In the genomic region with DNA sequence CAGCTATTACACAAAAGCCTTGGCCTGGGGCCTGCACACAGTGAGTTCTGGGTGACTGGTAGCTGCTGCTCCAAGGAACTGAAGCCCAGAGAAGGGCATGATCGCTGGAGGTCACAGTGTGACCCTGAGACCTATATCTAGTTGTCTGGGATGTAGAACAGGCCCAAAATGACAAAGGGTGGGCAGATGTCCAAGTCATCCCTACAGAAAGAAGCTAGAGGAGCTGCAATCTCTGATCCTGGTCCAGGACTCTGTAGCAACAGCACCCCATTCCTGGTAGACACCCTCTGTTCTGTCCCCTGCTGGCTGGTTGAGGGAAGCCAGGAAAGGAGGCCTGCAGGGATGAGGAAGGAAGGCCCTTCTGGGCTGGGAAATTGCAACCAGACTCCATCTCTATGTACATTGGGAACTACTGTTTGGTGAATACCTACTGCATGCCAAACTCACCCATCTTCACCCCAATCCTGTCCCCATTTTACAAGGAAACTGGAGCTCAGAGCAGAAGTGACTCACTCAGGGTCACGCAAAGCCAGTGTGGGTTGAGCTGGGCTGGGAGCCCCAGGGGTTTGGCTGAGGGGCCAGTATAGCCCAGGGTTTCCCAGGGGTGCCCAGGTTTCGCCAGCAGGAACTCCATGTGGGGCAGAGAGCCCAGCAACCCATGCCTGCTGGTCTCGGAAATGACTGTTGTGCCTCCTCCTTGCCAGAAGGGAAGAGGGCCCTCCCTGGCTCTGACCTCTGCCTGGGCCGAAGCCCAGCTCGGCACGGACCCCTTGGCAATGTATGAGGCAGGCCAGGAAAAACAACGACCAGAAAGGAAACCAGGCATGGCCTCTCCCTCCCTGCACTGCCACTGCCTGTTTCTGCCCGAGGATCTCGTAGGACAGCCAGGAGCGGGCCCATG, we compare ENCODE assay signal across 11 cellular contexts. TPM values are rescaled to one million over a fixed set of nuclear protein-coding genes. Genes with fewer than 3 reads are reported as not detected.
A peak's percentile ranks its signal among the peaks of the same experiment; 100 is the strongest.
DNase-seq lines count a peak whose midpoint lies in the region; ATAC-seq and TF ChIP-seq lines count a peak whose summit lies in the region.
"Had no signal": no experiment of that assay in that cellular context is flagged by ENCODE, and none has a peak within 500 bp of the region (broad histone marks: within the 10 kb centered on the region; RNA-seq: fewer than 3 reads in every experiment).

No MANE protein-coding gene starts in this region.

- H3K4me1 ChIP-seq in colonic mucosa = peaks cover 7% of the 10 kb centered on the region
- H3K4me1 ChIP-seq in upper lobe of right lung = peaks cover 55% of the 10 kb centered on the region

- POLR2A ChIA-PET in activated CD4-positive, alpha-beta T cell treated with anti-CD3 and anti-CD28 coated beads, Interleukin-2, amount 10 ng/mL, durations not matched to agents 7 days and 5 days (lab: Charles Lee) = no interaction called here
- POLR2A ChIA-PET in activated CD4-positive, alpha-beta T cell treated with anti-CD3 and anti-CD28 coated beads for 36 hours (lab: Charles Lee) = interaction anchor here (0.5 kb wide), 1 partner anchor 208 kb away, joined by 5 read pairs; no protein-coding TSS in a partner anchor

- H3K9ac ChIP-seq in colonic mucosa (ENCODE audit: low read depth in 2 of 2, low read length in 2 of 2) = no peak overlapping the region

- no peaks in the 10 kb centered on the region for H3K9me3 ChIP-seq in colonic mucosa
- H3K9me3 ChIP-seq in upper lobe of right lung = no peaks in the 10 kb centered on the region

- H3K27ac Mint-ChIP-seq in activated CD4-positive, alpha-beta T cell treated with anti-CD3 and anti-CD28 coated beads, Interleukin-2, amount 10 ng/mL, durations not matched to agents 7 days and 5 days = peak overlapping the region; percentile 73
- no peak overlapping the region for H3K27ac Mint-ChIP-seq in activated CD4-positive, alpha-beta T cell treated with anti-CD3 and anti-CD28 coated beads for 36 hours
- no peak overlapping the region for H3K27ac Mint-ChIP-seq in activated T-helper 1 cell treated with anti-CD3 and anti-CD28 coated beads, Interleukin-12 subunit alpha, Interleukin-12 subunit beta, Interleukin-2, Interleukin-4 antibody, amounts not matched to agents 30 ng/mL and 10 ng/mL and 1 ng/mL, durations not matched to agents 14 hours and 24 hours and 36 hours
- H3K27ac Mint-ChIP-seq: activated naive CD4-positive, alpha-beta T cell treated with anti-CD3 and anti-CD28 coated beads, Interleukin-2, amount 50 U/mL, for 24 hours had no signal

- H3K36me3 ChIP-seq in colonic mucosa = no peaks in the 10 kb centered on the region
- peaks cover 18% of the 10 kb centered on the region for H3K36me3 ChIP-seq in upper lobe of right lung

- H3K9me3 Mint-ChIP-seq in activated CD4-positive, alpha-beta T cell treated with anti-CD3 and anti-CD28 coated beads, Interleukin-2, amount 10 ng/mL, durations not matched to agents 7 days and 5 days = no peaks in the 10 kb centered on the region
- H3K9me3 Mint-ChIP-seq in activated CD4-positive, alpha-beta T cell treated with anti-CD3 and anti-CD28 coated beads for 36 hours (ENCODE audit: low read depth) = no peaks in the 10 kb centered on the region
- no peaks in the 10 kb centered on the region for H3K9me3 Mint-ChIP-seq in activated T-helper 1 cell treated with anti-CD3 and anti-CD28 coated beads, Interleukin-12 subunit alpha, Interleukin-12 subunit beta, Interleukin-2, Interleukin-4 antibody, amounts not matched to agents 30 ng/mL and 10 ng/mL and 1 ng/mL, durations not matched to agents 14 hours and 24 hours and 36 hours
- H3K9me3 Mint-ChIP-seq: activated naive CD4-positive, alpha-beta T cell treated with anti-CD3 and anti-CD28 coated beads, Interleukin-2, amount 50 U/mL, for 24 hours had no signal

- H3K27ac ChIP-seq in colonic mucosa (peak overlapping the region; percentile 20), upper lobe of right lung (peak overlapping the region; percentile 81)

- CTCF ChIA-PET in activated CD4-positive, alpha-beta T cell treated with anti-CD3 and anti-CD28 coated beads, Interleukin-2, amount 10 ng/mL, durations not matched to agents 7 days and 5 days (lab: Charles Lee) = interaction anchor here (0.5 to 1.7 kb wide), 7 partner anchors 15 to 370 kb away, joined by 3 to 7 read pairs (median 3); partner anchors contain the start of gene DSN1
- CTCF ChIA-PET in activated CD4-positive, alpha-beta T cell treated with anti-CD3 and anti-CD28 coated beads for 36 hours (lab: Charles Lee) = interaction anchor here (0.8 to 1.2 kb wide), 2 partner anchors 22 to 23 kb away, joined by 4 to 5 read pairs; no protein-coding TSS in a partner anchor

- ATAC-seq in activated CD4-positive, alpha-beta T cell treated with anti-CD3 and anti-CD28 coated beads for 36 hours = no peak
- ATAC-seq in upper lobe of right lung (peak; percentile 23), HG03521 (IDR thresholded peaks at IDR 0.05; ENCODE audit: unreplicated experiment) (no peak)

- H3K36me3 Mint-ChIP-seq in activated CD4-positive, alpha-beta T cell treated with anti-CD3 and anti-CD28 coated beads, Interleukin-2, amount 10 ng/mL, durations not matched to agents 7 days and 5 days (ENCODE audit: low read depth) = no peaks in the 10 kb centered on the region
- no peaks in the 10 kb centered on the region for H3K36me3 Mint-ChIP-seq in activated CD4-positive, alpha-beta T cell treated with anti-CD3 and anti-CD28 coated beads for 36 hours (ENCODE audit: low read depth)
- no peaks in the 10 kb centered on the region for H3K36me3 Mint-ChIP-seq in activated T-helper 1 cell treated with anti-CD3 and anti-CD28 coated beads, Interleukin-12 subunit alpha, Interleukin-12 subunit beta, Interleukin-2, Interleukin-4 antibody, amounts not matched to agents 30 ng/mL and 10 ng/mL and 1 ng/mL, durations not matched to agents 14 hours and 24 hours and 36 hours (ENCODE audit: low read depth)
- H3K36me3 Mint-ChIP-seq: activated naive CD4-positive, alpha-beta T cell treated with anti-CD3 and anti-CD28 coated beads, Interleukin-2, amount 50 U/mL, for 24 hours had no signal

- no peak overlapping the region for H3K4me3 ChIP-seq in colonic mucosa
- no peak overlapping the region for H3K4me3 ChIP-seq in upper lobe of right lung

- intact Hi-C loops in activated CD4-positive, alpha-beta T cell treated with anti-CD3 and anti-CD28 coated beads for 36 hours (cut with DNase I, micrococcal nuclease) = loop anchor here in 1 of 2 experiments (10.0 kb wide), 1 partner anchor 1204 kb away; the partner anchor contains the start of genes RPRD1B and TTI1
- intact Hi-C loops in colonic mucosa (cut with DNase I) (no loop called here), upper lobe of right lung (cut with DNase I) (no loop called here)
- intact Hi-C loops in activated T-helper 1 cell treated with anti-CD3 and anti-CD28 coated beads, Interleukin-12 subunit alpha, Interleukin-12 subunit beta, Interleukin-2, Interleukin-4 antibody, amounts not matched to agents 30 ng/mL and 10 ng/mL and 1 ng/mL, durations not matched to agents 14 hours and 24 hours and 36 hours (cut with micrococcal nuclease) = loop anchor here (10.0 kb wide), 1 partner anchor 366 kb away; no protein-coding TSS in a partner anchor

- H3K27me3 ChIP-seq in colonic mucosa (no peaks in the 10 kb centered on the region), upper lobe of right lung (no peaks in the 10 kb centered on the region)

- DNase-seq in activated CD4-positive, alpha-beta T cell treated with anti-CD3 and anti-CD28 coated beads, Interleukin-2, amount 10 ng/mL, durations not matched to agents 7 days and 5 days = no peak
- no peak for DNase-seq in activated CD4-positive, alpha-beta T cell treated with anti-CD3 and anti-CD28 coated beads for 36 hours
- DNase-seq in colonic mucosa (no peak), lung microvascular endothelial cell (ENCODE audit: low read depth in 2 of 2) (peak; percentile 67 to 82), upper lobe of right lung (no peak)
- no peak for DNase-seq in activated T-helper 1 cell treated with anti-CD3 and anti-CD28 coated beads, Interleukin-12 subunit alpha, Interleukin-12 subunit beta, Interleukin-2, Interleukin-4 antibody, amounts not matched to agents 30 ng/mL and 10 ng/mL and 1 ng/mL, durations not matched to agents 14 hours and 24 hours and 36 hours (ENCODE audit: low spot score)
- DNase-seq in activated CD4-positive, CD25-positive, alpha-beta regulatory T cell (lab: John Stamatoyannopoulos, UW) = no peak
- DNase-seq: 8988T, NCI-H82 had no signal

- no peaks in the 10 kb centered on the region for H3K27me3 Mint-ChIP-seq in activated CD4-positive, alpha-beta T cell treated with anti-CD3 and anti-CD28 coated beads, Interleukin-2, amount 10 ng/mL, durations not matched to agents 7 days and 5 days
- H3K27me3 Mint-ChIP-seq in activated CD4-positive, alpha-beta T cell treated with anti-CD3 and anti-CD28 coated beads for 36 hours = no peaks in the 10 kb centered on the region
- peaks cover 2% of the 10 kb centered on the region for H3K27me3 Mint-ChIP-seq in activated T-helper 1 cell treated with anti-CD3 and anti-CD28 coated beads, Interleukin-12 subunit alpha, Interleukin-12 subunit beta, Interleukin-2, Interleukin-4 antibody, amounts not matched to agents 30 ng/mL and 10 ng/mL and 1 ng/mL, durations not matched to agents 14 hours and 24 hours and 36 hours (ENCODE audit: insufficient read depth)
- H3K27me3 Mint-ChIP-seq: activated naive CD4-positive, alpha-beta T cell treated with anti-CD3 and anti-CD28 coated beads, Interleukin-2, amount 50 U/mL, for 24 hours had no signal

- TF ChIP-seq CTCF in colonic mucosa (IDR thresholded peaks at IDR 0.05) = no peak
- TF ChIP-seq CTCF in upper lobe of right lung (IDR thresholded peaks at IDR 0.05) = peak; percentile 43

- no peak overlapping the region for H3K4me3 Mint-ChIP-seq in activated CD4-positive, alpha-beta T cell treated with anti-CD3 and anti-CD28 coated beads, Interleukin-2, amount 10 ng/mL, durations not matched to agents 7 days and 5 days
- H3K4me3 Mint-ChIP-seq in activated CD4-positive, alpha-beta T cell treated with anti-CD3 and anti-CD28 coated beads for 36 hours = no peak overlapping the region
- H3K4me3 Mint-ChIP-seq in activated T-helper 1 cell treated with anti-CD3 and anti-CD28 coated beads, Interleukin-12 subunit alpha, Interleukin-12 subunit beta, Interleukin-2, Interleukin-4 antibody, amounts not matched to agents 30 ng/mL and 10 ng/mL and 1 ng/mL, durations not matched to agents 14 hours and 24 hours and 36 hours = no peak overlapping the region
- H3K4me3 Mint-ChIP-seq: activated naive CD4-positive, alpha-beta T cell treated with anti-CD3 and anti-CD28 coated beads, Interleukin-2, amount 50 U/mL, for 24 hours had no signal

- peaks cover 45% of the 10 kb centered on the region for H3K4me1 Mint-ChIP-seq in activated CD4-positive, alpha-beta T cell treated with anti-CD3 and anti-CD28 coated beads, Interleukin-2, amount 10 ng/mL, durations not matched to agents 7 days and 5 days
- peaks cover 7% of the 10 kb centered on the region for H3K4me1 Mint-ChIP-seq in activated CD4-positive, alpha-beta T cell treated with anti-CD3 and anti-CD28 coated beads for 36 hours
- peaks cover 24% of the 10 kb centered on the region for H3K4me1 Mint-ChIP-seq in activated T-helper 1 cell treated with anti-CD3 and anti-CD28 coated beads, Interleukin-12 subunit alpha, Interleukin-12 subunit beta, Interleukin-2, Interleukin-4 antibody, amounts not matched to agents 30 ng/mL and 10 ng/mL and 1 ng/mL, durations not matched to agents 14 hours and 24 hours and 36 hours (ENCODE audit: low read depth)

RNA-seq across cellular contexts. Expression of gene TLDC2, which starts 44.9 kb away (rescaled TPM):
- not detected for total RNA-seq in activated CD4-positive, alpha-beta T cell treated with anti-CD3 and anti-CD28 coated beads, Interleukin-2, amount 10 ng/mL, durations not matched to agents 7 days and 5 days
- total RNA-seq in activated CD4-positive, alpha-beta T cell treated with anti-CD3 and anti-CD28 coated beads for 36 hours = not detected
- 10 to 100 TPM; 18.1 to 29.7 TPM for total RNA-seq in colonic mucosa
- under 0.01 TPM in 1 of 2 replicates, not detected in the other for total RNA-seq in lung microvascular endothelial cell
- total RNA-seq in upper lobe of right lung = 1.6 TPM
- not detected in 2 replicates for total RNA-seq in activated T-helper 1 cell treated with anti-CD3 and anti-CD28 coated beads, Interleukin-12 subunit alpha, Interleukin-12 subunit beta, Interleukin-2, Interleukin-4 antibody, amounts not matched to agents 30 ng/mL and 10 ng/mL and 1 ng/mL, durations not matched to agents 14 hours and 24 hours and 36 hours

RNA-seq across cellular contexts. Expression of gene DSN1, which starts 57.5 kb away (rescaled TPM):
- 10 to 100 TPM; 33.5 to 35.3 TPM for total RNA-seq in activated CD4-positive, alpha-beta T cell treated with anti-CD3 and anti-CD28 coated beads, Interleukin-2, amount 10 ng/mL, durations not matched to agents 7 days and 5 days
- 10 to 100 TPM; 20.4 to 20.7 TPM for total RNA-seq in activated CD4-positive, alpha-beta T cell treated with anti-CD3 and anti-CD28 coated beads for 36 hours
- total RNA-seq in colonic mucosa = 10 to 100 TPM; 10.9 to 24.2 TPM
- total RNA-seq in lung microvascular endothelial cell = 10.3 and 12.2 TPM in 2 replicates
- 7.5 TPM for total RNA-seq in upper lobe of right lung
- 23.2 and 29.0 TPM in 2 replicates for total RNA-seq in activated T-helper 1 cell treated with anti-CD3 and anti-CD28 coated beads, Interleukin-12 subunit alpha, Interleukin-12 subunit beta, Interleukin-2, Interleukin-4 antibody, amounts not matched to agents 30 ng/mL and 10 ng/mL and 1 ng/mL, durations not matched to agents 14 hours and 24 hours and 36 hours

Comparison
In these comparisons a context has a peak if more than half of its experiments do, and no peak if none do; other contexts are left out.
1. DNase-seq: peak in lung microvascular endothelial cell (2 of 2); none in activated CD4-positive, alpha-beta T cell treated with anti-CD3 and anti-CD28 coated beads, Interleukin-2, amount 10 ng/mL, durations not matched to agents 7 days and 5 days (single experiment), activated CD4-positive, alpha-beta T cell treated with anti-CD3 and anti-CD28 coated beads for 36 hours (single experiment), colonic mucosa (single experiment), upper lobe of right lung (single experiment), activated T-helper 1 cell treated with anti-CD3 and anti-CD28 coated beads, Interleukin-12 subunit alpha, Interleukin-12 subunit beta, Interleukin-2, Interleukin-4 antibody, amounts not matched to agents 30 ng/mL and 10 ng/mL and 1 ng/mL, durations not matched to agents 14 hours and 24 hours and 36 hours (single experiment) and activated CD4-positive, CD25-positive, alpha-beta regulatory T cell (0 of 4).